Comparison of ENCODE assay signal across 8 cellular contexts in genomic region chr16:21159281-21159951, GRCh38. TPM values are rescaled to one million over a fixed set of nuclear protein-coding genes. Genes with fewer than 3 reads are reported as not detected.
DNase-seq lines count a peak whose midpoint lies in the region; ATAC-seq and TF ChIP-seq lines count a peak whose summit lies in the region.

No MANE protein-coding gene starts in this region.

- peak; percentile 17 for DNase-seq in DMS153 (lab: John Stamatoyannopoulos, UW)
- no peak for DNase-seq in DMS153 treated with DMSO at 0.1 percent for 48 hours (lab: John Stamatoyannopoulos, UW; ENCODE audit: unreplicated experiment)
- DNase-seq in T-cell: peak in 9 of 34 experiments; percentile 2 to 19 (median 8)
- peak; percentile 9 for DNase-seq in dermis blood vessel endothelial cell
- DNase-seq in lung (ENCODE audit: low spot score): peak; percentile 72
- peak; percentile 61 for DNase-seq in testis
- no peak for DNase-seq in H4 (ENCODE audit: low spot score)

- intact Hi-C loops in testis (cut with DNase I; ENCODE audit: low total_unique reads): loop anchor here (10.0 kb wide), 1 partner anchor 145 kb away; no protein-coding TSS in a partner anchor

- H3K27ac Mint-ChIP-seq in T-cell: peak overlapping the region; percentile 63 to 73

- TF ChIP-seq CTCF in lung (IDR thresholded peaks at IDR 0.05; ENCODE audit: control extremely low read depth, extremely low read depth) (no peak), testis (IDR thresholded peaks at IDR 0.05) (no peak)

- H3K4me1 ChIP-seq in lung (ENCODE audit: control insufficient read depth in 2 of 2, insufficient read depth in 2 of 2, low read length in 2 of 2): peaks cover 4 to 14% of the 10 kb centered on the region in 2 donors
- H3K4me1 ChIP-seq in testis: peaks cover 29% of the 10 kb centered on the region

- no peaks in the 10 kb centered on the region for H3K27me3 ChIP-seq in lung (ENCODE audit: control insufficient read depth, insufficient read depth)
- no peaks in the 10 kb centered on the region for H3K27me3 ChIP-seq in testis

- TF ChIP-seq POLR2A in testis (IDR thresholded peaks at IDR 0.05): no peak

- H3K27ac ChIP-seq in lung (ENCODE audit: low read depth in 1 of 2, low read length in 1 of 2): peak overlapping the region; percentile 74 to 77
- peak overlapping the region; percentile 77 to 80 for H3K27ac ChIP-seq in testis

- no peaks in the 10 kb centered on the region for H3K27me3 Mint-ChIP-seq in T-cell

- CTCF ChIA-PET in T-cell (lab: Charles Lee): interaction anchor here (0.6 to 0.7 kb wide), 2 partner anchors 28 to 131 kb away, joined by 5 read pairs; no protein-coding TSS in a partner anchor

- no peaks in the 10 kb centered on the region for H3K9me3 ChIP-seq in lung (ENCODE audit: control insufficient read depth in 2 of 2, insufficient read depth in 1 of 2, low read length in 1 of 2)
- no peaks in the 10 kb centered on the region for H3K9me3 ChIP-seq in testis

- ATAC-seq in T-cell (replicated peaks in 1 of 4): peak in 1 of 4 experiments; percentile 11
- peak; percentile 40 for ATAC-seq in lung (ENCODE audit: insufficient read depth, low FRiP score)
- ATAC-seq in HG03460 (IDR thresholded peaks at IDR 0.05; ENCODE audit: unreplicated experiment): no peak

- POLR2A ChIA-PET in T-cell (lab: Charles Lee): no interaction called here

- WGBS in lung, 2 donors: 3 to 5% methylated on average over 27 of the region's 27 CpGs
- 11 to 13% methylated on average over 21 to 27 of the region's 27 CpGs for WGBS in testis, 2 donors

- H3K4me1 Mint-ChIP-seq in T-cell: peaks cover 29 to 41% (median 29%) of the 10 kb centered on the region in 3 donors

- H3K36me3 ChIP-seq in lung (ENCODE audit: control insufficient read depth in 2 of 2, insufficient read depth in 2 of 2, low read length in 2 of 2) (peaks cover under 1 to 5% of the 10 kb centered on the region in 2 donors), testis (ENCODE audit: low read depth, missing control alignments) (no peaks in the 10 kb centered on the region)

- peak overlapping the region; percentile 88 to 93 (median 92) for H3K4me3 Mint-ChIP-seq in T-cell

- H3K9me3 Mint-ChIP-seq in T-cell: no peaks in the 10 kb centered on the region

- peaks cover 21% of the 10 kb centered on the region for H3K36me3 Mint-ChIP-seq in T-cell

- H3K4me3 ChIP-seq in lung (peak overlapping the region; percentile 66), testis (peak overlapping the region; percentile 85 to 90)

RNA-seq across cellular contexts. Expression of gene LDAF1, which starts 0.9 kb away (rescaled TPM):
- 10 to 100 TPM; 11.0 to 15.2 (median 12.7) TPM for total RNA-seq in T-cell
- total RNA-seq in dermis blood vessel endothelial cell: 12.5 and 49.7 TPM in 2 replicates
- 10 to 100 TPM; 25.1 to 45.6 TPM for total RNA-seq in lung
- polyA plus RNA-seq in lung: 10 to 100 TPM; 10.4 to 15.6 TPM
- 100 to 1,000 TPM in 1 of 2 donors, 10 to 100 TPM in 1; 54.2 to 131 TPM for total RNA-seq in testis
- 22.8 TPM for polyA plus RNA-seq in testis (ENCODE audit: insufficient read depth, low read depth, low replicate concordance)
- total RNA-seq in H4 (2014; rRNA removed; shearing (Covaris generic)): 14.8 and 18.0 TPM in 2 replicates

RNA-seq across cellular contexts. Expression of gene DNAH3, which starts 8.8 kb away (rescaled TPM):
- not detected for total RNA-seq in T-cell
- not detected in 2 replicates for total RNA-seq in dermis blood vessel endothelial cell
- total RNA-seq in lung: 10 to 100 TPM; 23.5 to 24.1 TPM
- 1 to 10 TPM; 1.0 to 2.2 TPM for polyA plus RNA-seq in lung
- total RNA-seq in testis: 10 to 100 TPM; 19.9 to 21.2 TPM
- polyA plus RNA-seq in testis (ENCODE audit: insufficient read depth, low read depth, low replicate concordance): 11.7 TPM
- 0.12 and 0.17 TPM in 2 replicates for total RNA-seq in H4 (2014; rRNA removed; shearing (Covaris generic))

RNA-seq across cellular contexts. Expression of gene ZP2, which starts 52.0 kb away (rescaled TPM):
- not detected for total RNA-seq in T-cell
- total RNA-seq in dermis blood vessel endothelial cell: 0.23 TPM in 1 of 2 replicates, not detected in the other
- total RNA-seq in lung: under 1 TPM in 1 of 2 donors, not detected in 1; 0.17 TPM
- not detected for polyA plus RNA-seq in lung
- under 1 TPM in 1 of 2 donors, not detected in 1; 0.31 TPM for total RNA-seq in testis
- 0.18 TPM for polyA plus RNA-seq in testis (ENCODE audit: insufficient read depth, low read depth, low replicate concordance)
- total RNA-seq in H4 (2014; rRNA removed; shearing (Covaris generic)): not detected in 2 replicates

Comparison
In these comparisons a context has a peak if more than half of its experiments do, and no peak if none do; other contexts are left out.
1. DNase-seq: peak in DMS153 (single experiment), dermis blood vessel endothelial cell (single experiment), lung (single experiment) and testis (single experiment); none in DMS153 treated with DMSO at 0.1 percent for 48 hours (single experiment) and H4 (single experiment).
2. RNA of gene DNAH3, which starts 8.8 kb away (total RNA-seq): 23.5 to 24.1 TPM in lung and 19.9 to 21.2 TPM in testis; 0.12 to 0.17 TPM in H4, not detected in T-cell and not detected in dermis blood vessel endothelial cell; every median in the first group is over 10 times any median in the second.